ENCODE assay signal across 18 cellular contexts in genomic region chr4:80237992-80238391, GRCh38. TPM values are rescaled to one million over a fixed set of nuclear protein-coding genes. Genes with fewer than 3 reads are reported as not detected.
DNase-seq lines count a peak whose midpoint lies in the region; ATAC-seq, FAIRE-seq and TF ChIP-seq lines count a peak whose summit lies in the region.
"Had no signal": no experiment of that assay in that cellular context is flagged by ENCODE, and none has a peak within 500 bp of the region (broad histone marks: within the 10 kb centered on the region; RNA-seq: fewer than 3 reads in every experiment).

No MANE protein-coding gene starts in this region.

- H3K4me1 Mint-ChIP-seq in endothelial cell (ENCODE audit: unreplicated experiment), result peaks cover 5% of the 10 kb centered on the region
- H3K4me1 Mint-ChIP-seq: activated naive CD8-positive, alpha-beta T cell treated with anti-CD3 and anti-CD28 coated beads, Interleukin-2, amount 10 ng/mL, durations not matched to agents 7 days and 5 days had no signal

- DNase-seq in COLO829 (ENCODE audit: low spot score) (peak; percentile 74), RCC 7860 (ENCODE audit: low spot score) (peak; percentile 86), dedifferentiated amniotic fluid mesenchymal stem cell (ENCODE audit: extremely low spot score) (peak; percentile 85), myocyte (ENCODE audit: low read depth) (peak; percentile 68), endothelial cell (ENCODE audit: low spot score) (no peak), heart left ventricle (no peak)
- DNase-seq: activated CD8-positive, alpha-beta memory T cell treated with anti-CD3 and anti-CD28 coated beads, Interleukin-2, amount 50 U/mL, for 4 hours; activated naive CD8-positive, alpha-beta T cell treated with anti-CD3 and anti-CD28 coated beads, Interleukin-2, amount 10 ng/mL, durations not matched to agents 7 days and 5 days; CD8-positive, alpha-beta T cell; effector memory CD4-positive, alpha-beta T cell; NCI-H1417; NCI-H526; retina; SIG-M5 had no signal

- H3K4me3 Mint-ChIP-seq in endothelial cell (ENCODE audit: unreplicated experiment), result no peak overlapping the region
- H3K4me3 Mint-ChIP-seq: activated naive CD8-positive, alpha-beta T cell treated with anti-CD3 and anti-CD28 coated beads, Interleukin-2, amount 10 ng/mL, durations not matched to agents 7 days and 5 days; CD8-positive, alpha-beta T cell had no signal

- no peak overlapping the region for H3K27ac Mint-ChIP-seq in endothelial cell (ENCODE audit: unreplicated experiment)
- H3K27ac Mint-ChIP-seq: activated naive CD8-positive, alpha-beta T cell treated with anti-CD3 and anti-CD28 coated beads, Interleukin-2, amount 10 ng/mL, durations not matched to agents 7 days and 5 days; CD8-positive, alpha-beta T cell had no signal

- FAIRE-seq in RCC 7860 (lab: Jason Lieb, UNC), result peak; percentile 85
- FAIRE-seq: HepG2 had no signal

- H3K36me3 ChIP-seq in heart left ventricle, result no peaks in the 10 kb centered on the region

- WGBS in heart left ventricle, 4 donors, result 75 to 84% (median 80%) methylated on average over 6 of the region's 6 CpGs

- peaks cover 0 to 30% (median 3%) of the 10 kb centered on the region in 9 donors for H3K27me3 ChIP-seq in heart left ventricle

- no peak for ATAC-seq in HG03159 (IDR thresholded peaks at IDR 0.05; ENCODE audit: unreplicated experiment)
- no peak for ATAC-seq in HG02884 (IDR thresholded peaks at IDR 0.05; ENCODE audit: unreplicated experiment)
- no peak for ATAC-seq in heart left ventricle
- ATAC-seq: CD8-positive, alpha-beta T cell; HepG2 had no signal

- H3K27me3 Mint-ChIP-seq in endothelial cell (ENCODE audit: unreplicated experiment), result no peaks in the 10 kb centered on the region
- H3K27me3 Mint-ChIP-seq: activated naive CD8-positive, alpha-beta T cell treated with anti-CD3 and anti-CD28 coated beads, Interleukin-2, amount 10 ng/mL, durations not matched to agents 7 days and 5 days had no signal

- TF ChIP-seq POLR2A in heart left ventricle (IDR thresholded peaks at IDR 0.05), result no peak

- H3K4me3 ChIP-seq in heart left ventricle, result no peak overlapping the region

- H3K36me3 Mint-ChIP-seq in endothelial cell (ENCODE audit: low read depth, unreplicated experiment), result no peaks in the 10 kb centered on the region
- H3K36me3 Mint-ChIP-seq: activated naive CD8-positive, alpha-beta T cell treated with anti-CD3 and anti-CD28 coated beads, Interleukin-2, amount 10 ng/mL, durations not matched to agents 7 days and 5 days; CD8-positive, alpha-beta T cell had no signal

- H3K4me1 ChIP-seq in heart left ventricle, result no peaks in the 10 kb centered on the region

- H3K9me3 Mint-ChIP-seq in endothelial cell (ENCODE audit: unreplicated experiment), result no peaks in the 10 kb centered on the region
- H3K9me3 Mint-ChIP-seq: activated naive CD8-positive, alpha-beta T cell treated with anti-CD3 and anti-CD28 coated beads, Interleukin-2, amount 10 ng/mL, durations not matched to agents 7 days and 5 days; CD8-positive, alpha-beta T cell had no signal

- no peak overlapping the region for H3K27ac ChIP-seq in heart left ventricle

- H3K9me3 ChIP-seq in heart left ventricle, result no peaks in the 10 kb centered on the region

- intact Hi-C loops in heart left ventricle (cut with DNase I), result no loop called here

- no peak for TF ChIP-seq CTCF in endothelial cell (IDR thresholded peaks at IDR 0.05; ENCODE audit: unreplicated experiment)
- TF ChIP-seq CTCF in heart left ventricle (IDR thresholded peaks at IDR 0.05), result no peak

RNA-seq across cellular contexts. Expression of gene FGF5, which starts 28.5 kb away (rescaled TPM):
- total RNA-seq in myocyte, result 3.2 and 4.9 TPM in 2 replicates
- 2.5 TPM for polyA plus RNA-seq in myocyte (2012)
- not detected for total RNA-seq in endothelial cell (ENCODE audit: unreplicated experiment)
- under 1 TPM in 7 of 9 donors, not detected in 2; 0.10 to 0.83 (median 0.37) TPM for total RNA-seq in heart left ventricle
- under 1 TPM; 0.22 to 0.27 TPM for polyA plus RNA-seq in heart left ventricle
- total RNA-seq: activated naive CD8-positive, alpha-beta T cell treated with anti-CD3 and anti-CD28 coated beads, Interleukin-2, amount 10 ng/mL, durations not matched to agents 7 days and 5 days; HepG2; mononuclear cell had no signal
- polyA plus RNA-seq: HepG2 had no signal

RNA-seq across cellular contexts. Expression of gene PRDM8, which starts 40.7 kb away (rescaled TPM):
- 14.7 and 15.4 TPM in 2 replicates for total RNA-seq in myocyte
- polyA plus RNA-seq in myocyte (2012), result 8.3 TPM
- total RNA-seq in endothelial cell (ENCODE audit: unreplicated experiment), result 30.5 TPM
- 1 to 10 TPM in 4 of 9 donors, under 1 TPM in 5; 0.39 to 1.9 (median 0.84) TPM for total RNA-seq in heart left ventricle
- under 1 TPM; 0.26 to 0.76 TPM for polyA plus RNA-seq in heart left ventricle
- total RNA-seq: HepG2 had no signal

Comparison
In these comparisons a context has a peak if more than half of its experiments do, and no peak if none do; other contexts are left out.
1. DNase-seq: peak in COLO829 (single experiment), RCC 7860 (single experiment), dedifferentiated amniotic fluid mesenchymal stem cell (single experiment) and myocyte (single experiment); none in endothelial cell (single experiment) and heart left ventricle (0 of 5).